11 cellular contexts compared by ENCODE assay signal in genomic region chr11:134120921-134121526, GRCh38. TPM values are rescaled to one million over a fixed set of nuclear protein-coding genes. Genes with fewer than 3 reads are reported as not detected.
DNase-seq lines count a peak whose midpoint lies in the region; ATAC-seq and TF ChIP-seq lines count a peak whose summit lies in the region.
"Had no signal": no experiment of that assay in that cellular context is flagged by ENCODE, and none has a peak within 500 bp of the region (broad histone marks: within the 10 kb centered on the region; RNA-seq: fewer than 3 reads in every experiment).

No MANE protein-coding gene starts in this region.

- H3K9me3 Mint-ChIP-seq in brain: no peaks in the 10 kb centered on the region

- H3K27ac Mint-ChIP-seq in brain: peak overlapping the region in 4 of 5 experiments; percentile 12 to 94 (median 90)
- H3K27ac Mint-ChIP-seq: activated CD4-positive, alpha-beta T cell treated with anti-CD3 and anti-CD28 coated beads for 36 hours had no signal

- peak overlapping the region in 1 of 2 donors; percentile 35 for H3K4me3 ChIP-seq in right atrium auricular region

- DNase-seq in ELF-1 (ENCODE audit: low read depth, low spot score) (peak; percentile 32), right atrium auricular region (ENCODE audit: low spot score) (no peak), retina (peak; percentile 36), NCI-H510A (lab: John Stamatoyannopoulos, UW) (no peak), cortex of kidney (lab: John Stamatoyannopoulos, UW) (no peak)
- no peak for DNase-seq in stimulated activated CD4-positive, alpha-beta T cell treated with anti-CD3 and anti-CD28 coated beads, Interleukin-2, amount 100 ng/mL, for 24 hours
- DNase-seq: activated CD4-positive, alpha-beta T cell treated with anti-CD3 and anti-CD28 coated beads for 36 hours; central memory CD4-positive, alpha-beta T cell had no signal

- TF ChIP-seq CTCF in brain (conservative IDR thresholded peaks at IDR 0.05) (no peak), right atrium auricular region (IDR thresholded peaks at IDR 0.05) (no peak)

- H3K4me3 Mint-ChIP-seq in brain: peak overlapping the region in 3 of 5 experiments; percentile 72 to 78 (median 74)
- H3K4me3 Mint-ChIP-seq: activated CD4-positive, alpha-beta T cell treated with anti-CD3 and anti-CD28 coated beads for 36 hours had no signal

- H3K9me3 ChIP-seq in right atrium auricular region: no peaks in the 10 kb centered on the region

- peaks cover 92% of the 10 kb centered on the region for H3K4me1 Mint-ChIP-seq in brain

- H3K4me1 ChIP-seq in right atrium auricular region: peaks cover 0 to 58% of the 10 kb centered on the region in 2 donors

- H3K27me3 ChIP-seq in right atrium auricular region: no peaks in the 10 kb centered on the region

- H3K27ac ChIP-seq in right atrium auricular region: peak overlapping the region; percentile 72 to 87
- H3K27ac ChIP-seq: HL-60 had no signal

- H3K27me3 Mint-ChIP-seq in brain: no peaks in the 10 kb centered on the region

- no peaks in the 10 kb centered on the region for H3K36me3 ChIP-seq in right atrium auricular region

- H3K36me3 Mint-ChIP-seq in brain: peaks cover 4% of the 10 kb centered on the region

- ATAC-seq in GM19467 (IDR thresholded peaks at IDR 0.05; ENCODE audit: unreplicated experiment): no peak
- ATAC-seq: activated CD4-positive, alpha-beta T cell treated with anti-CD3 and anti-CD28 coated beads for 36 hours had no signal

RNA-seq across cellular contexts. Expression of gene JAM3, which starts 52.2 kb away (rescaled TPM):
- polyA plus RNA-seq in brain (ENCODE audit: insufficient read depth, low read depth, low replicate concordance): 125 TPM
- 10 to 100 TPM; 28.5 to 38.1 TPM for total RNA-seq in right atrium auricular region

Comparison
In these comparisons a context has a peak if more than half of its experiments do, and no peak if none do; other contexts are left out.
1. DNase-seq: peak in ELF-1 (single experiment) and retina (single experiment); none in right atrium auricular region (single experiment), NCI-H510A (single experiment), stimulated activated CD4-positive, alpha-beta T cell treated with anti-CD3 and anti-CD28 coated beads, Interleukin-2, amount 100 ng/mL, for 24 hours (0 of 2) and cortex of kidney (single experiment).